29 cellular contexts compared by ENCODE assay signal in genomic region chr5:41305056-41305455, GRCh38.
"Had no signal": no experiment of that assay in that cellular context is flagged by ENCODE, and none has a peak within 500 bp of the region (broad histone marks: within the 10 kb centered on the region; RNA-seq: fewer than 3 reads in every experiment).

No MANE protein-coding gene starts in this region.

- H3K4me3 ChIP-seq: stomach, suprapubic skin, testis, thoracic aorta, thyroid gland, tibial artery, tibial nerve, transverse colon, upper lobe of left lung, upper lobe of right lung, uterus, vagina had no signal

- H3K27me3 Mint-ChIP-seq: stimulated activated memory B cell treated with anti-CD40 and anti-IgM and Interleukin-4, amounts not matched to agents 10 μg/mL and 1 μg/mL and 100 μg/mL, for 72 hours; stimulated activated naive B cell treated with anti-CD40 and anti-IgM and Interleukin-4, amounts not matched to agents 10 μg/mL and 1 μg/mL and 100 μg/mL, for 72 hours; stimulated activated naive CD8-positive, alpha-beta T cell treated with anti-CD3 and anti-CD28 coated beads, Interleukin-15, amount 100 ng/mL, for 72 hours; stimulated activated naive CD8-positive, alpha-beta T cell treated with anti-CD3 and anti-CD28 coated beads, Interleukin-15, Interleukin-2, amounts not matched to agents 100 ng/mL and 50 ng/mL, for 24 hours; type B pancreatic cell had no signal

- DNase-seq: stimulated activated CD4-positive, alpha-beta T cell treated with anti-CD3 and anti-CD28 coated beads, Interleukin-2, amount 100 ng/mL, for 48 hours; stimulated activated CD4-positive, alpha-beta T cell treated with anti-CD3 and anti-CD28 coated beads, Interleukin-4, amount 100 ng/mL, for 1 hour; stimulated activated CD4-positive, alpha-beta T cell treated with anti-CD3 and anti-CD28 coated beads, Interleukin-4, amount 100 ng/mL, for 24 hours; stimulated activated CD4-positive, alpha-beta T cell treated with anti-CD3 and anti-CD28 coated beads, Interleukin-4, amount 100 ng/mL, for 4 hours; stimulated activated CD8-positive, alpha-beta memory T cell treated with anti-CD3 and anti-CD28 coated beads, Interleukin-4, amount 100 ng/mL, for 48 hours; stimulated activated naive B cell treated with anti-CD40 and anti-IgM and Interleukin-4, amounts not matched to agents 10 μg/mL and 1 μg/mL and 100 μg/mL, for 72 hours; stimulated activated naive CD4-positive, alpha-beta T cell; stimulated activated naive CD4-positive, alpha-beta T cell treated with Interleukin-2 at 50 U/mL for 16 hours; stimulated activated naive CD8-positive, alpha-beta T cell treated with anti-CD3 and anti-CD28 coated beads, Interleukin-15, amount 100 ng/mL, for 72 hours; stimulated activated naive CD8-positive, alpha-beta T cell treated with anti-CD3 and anti-CD28 coated beads, Interleukin-15, Interleukin-2, amounts not matched to agents 100 U/mL and 50 U/mL, for 24 hours; stomach; substantia nigra; testis; thyroid gland; tibial artery; transverse colon; trophoblast cell; upper lobe of left lung; upper lobe of right lung; uterus had no signal

- H3K36me3 ChIP-seq: stomach, suprapubic skin, thoracic aorta, thyroid gland, tibial artery, tibial nerve, upper lobe of left lung, upper lobe of right lung, uterus, vagina had no signal

- H3K9me3 ChIP-seq: stomach, suprapubic skin, testis, thoracic aorta, thyroid gland, tibial artery, tibial nerve, transverse colon, upper lobe of left lung, upper lobe of right lung, uterus, vagina had no signal

- H3K36me3 Mint-ChIP-seq: stimulated activated effector memory CD8-positive, alpha-beta T cell treated with anti-CD3 and anti-CD28 coated beads, Interleukin-12 subunit alpha, Interleukin-12 subunit beta, amount 100 ng/mL, for 72 hours; stimulated activated memory B cell treated with anti-CD40 and anti-IgM and Interleukin-4, amounts not matched to agents 10 μg/mL and 1 μg/mL and 100 μg/mL, for 72 hours; stimulated activated naive B cell treated with anti-CD40 and anti-IgM and Interleukin-4, amounts not matched to agents 10 μg/mL and 1 μg/mL and 100 μg/mL, for 72 hours; type B pancreatic cell had no signal

- ATAC-seq: stimulated activated effector memory CD8-positive, alpha-beta T cell treated with anti-CD3 and anti-CD28 coated beads, Interleukin-12 subunit alpha, Interleukin-12 subunit beta, amount 100 ng/mL, for 72 hours; stimulated activated memory B cell treated with anti-CD40 and anti-IgM and Interleukin-4, amounts not matched to agents 10 μg/mL and 1 μg/mL and 100 μg/mL, for 72 hours; stimulated activated naive B cell treated with anti-CD40 and anti-IgM and Interleukin-4, amounts not matched to agents 10 μg/mL and 1 μg/mL and 100 μg/mL, for 72 hours; stimulated activated naive CD8-positive, alpha-beta T cell treated with anti-CD3 and anti-CD28 coated beads, Interleukin-15, amount 100 ng/mL, for 72 hours; stimulated activated naive CD8-positive, alpha-beta T cell treated with anti-CD3 and anti-CD28 coated beads, Interleukin-15, Interleukin-2, amounts not matched to agents 100 U/mL and 50 U/mL, for 24 hours; upper lobe of right lung had no signal

- H3K4me1 ChIP-seq: stomach, suprapubic skin, testis, thyroid gland, tibial artery, tibial nerve, transverse colon, upper lobe of left lung, upper lobe of right lung, uterus, vagina had no signal

- H3K27ac ChIP-seq: stomach, suprapubic skin, testis, thoracic aorta, thyroid gland, tibial artery, tibial nerve, transverse colon, upper lobe of left lung, upper lobe of right lung, uterus, vagina had no signal

- H3K27me3 ChIP-seq: stomach, suprapubic skin, testis, thyroid gland, tibial artery, tibial nerve, transverse colon, upper lobe of left lung, upper lobe of right lung, uterus, vagina had no signal

- H3K4me1 Mint-ChIP-seq: stimulated activated effector memory CD8-positive, alpha-beta T cell treated with anti-CD3 and anti-CD28 coated beads, Interleukin-12 subunit alpha, Interleukin-12 subunit beta, amount 100 ng/mL, for 72 hours; stimulated activated memory B cell treated with anti-CD40 and anti-IgM and Interleukin-4, amounts not matched to agents 10 μg/mL and 1 μg/mL and 100 μg/mL, for 72 hours; stimulated activated naive B cell treated with anti-CD40 and anti-IgM and Interleukin-4, amounts not matched to agents 10 μg/mL and 1 μg/mL and 100 μg/mL, for 72 hours; stimulated activated naive CD8-positive, alpha-beta T cell treated with anti-CD3 and anti-CD28 coated beads, Interleukin-15, amount 100 ng/mL, for 72 hours had no signal

- H3K9me3 Mint-ChIP-seq: stimulated activated naive CD8-positive, alpha-beta T cell treated with anti-CD3 and anti-CD28 coated beads, Interleukin-15, Interleukin-2, amounts not matched to agents 100 ng/mL and 50 ng/mL, for 24 hours; type B pancreatic cell had no signal

- FAIRE-seq: urothelium cell line had no signal

- H3K4me3 Mint-ChIP-seq: stimulated activated effector memory CD8-positive, alpha-beta T cell treated with anti-CD3 and anti-CD28 coated beads, Interleukin-12 subunit alpha, Interleukin-12 subunit beta, amount 100 ng/mL, for 72 hours; stimulated activated memory B cell treated with anti-CD40 and anti-IgM and Interleukin-4, amounts not matched to agents 10 μg/mL and 1 μg/mL and 100 μg/mL, for 72 hours; stimulated activated naive B cell treated with anti-CD40 and anti-IgM and Interleukin-4, amounts not matched to agents 10 μg/mL and 1 μg/mL and 100 μg/mL, for 72 hours; stimulated activated naive CD8-positive, alpha-beta T cell treated with anti-CD3 and anti-CD28 coated beads, Interleukin-15, amount 100 ng/mL, for 72 hours; stimulated activated naive CD8-positive, alpha-beta T cell treated with anti-CD3 and anti-CD28 coated beads, Interleukin-15, Interleukin-2, amounts not matched to agents 100 ng/mL and 50 ng/mL, for 24 hours; type B pancreatic cell had no signal

- H3K27ac Mint-ChIP-seq: stimulated activated effector memory CD8-positive, alpha-beta T cell treated with anti-CD3 and anti-CD28 coated beads, Interleukin-12 subunit alpha, Interleukin-12 subunit beta, amount 100 ng/mL, for 72 hours; stimulated activated memory B cell treated with anti-CD40 and anti-IgM and Interleukin-4, amounts not matched to agents 10 μg/mL and 1 μg/mL and 100 μg/mL, for 72 hours; stimulated activated naive B cell treated with anti-CD40 and anti-IgM and Interleukin-4, amounts not matched to agents 10 μg/mL and 1 μg/mL and 100 μg/mL, for 72 hours; stimulated activated naive CD8-positive, alpha-beta T cell treated with anti-CD3 and anti-CD28 coated beads, Interleukin-15, Interleukin-2, amounts not matched to agents 100 ng/mL and 50 ng/mL, for 24 hours; type B pancreatic cell had no signal
